In genomic region chr5:10421841-10422691, GRCh38 we compare ENCODE assay signal across 13 cellular contexts. TPM values are rescaled to one million over a fixed set of nuclear protein-coding genes. Genes with fewer than 3 reads are reported as not detected.
DNase-seq lines count a peak whose midpoint lies in the region; ATAC-seq and TF ChIP-seq lines count a peak whose summit lies in the region.
"Had no signal": no experiment of that assay in that cellular context is flagged by ENCODE, and none has a peak within 500 bp of the region (broad histone marks: within the 10 kb centered on the region; RNA-seq: fewer than 3 reads in every experiment).

No MANE protein-coding gene starts in this region.

- CTCF ChIA-PET in activated B cell treated with CpG ODN at 0.5 μM for 24 hours (lab: Charles Lee) = interaction anchor here (0.6 to 4.5 kb wide), 4 partner anchors 136 to 206 kb away, joined by 3 to 40 read pairs (median 5); no protein-coding TSS in a partner anchor

- H3K4me3 Mint-ChIP-seq in activated B cell treated with CpG ODN at 0.5 μM for 24 hours = no peak overlapping the region
- peak overlapping the region in 3 of 5 donors; percentile 54 to 92 (median 80) for H3K4me3 Mint-ChIP-seq in immature natural killer cell
- H3K4me3 Mint-ChIP-seq: T-helper 1 cell treated with Interleukin-12 subunit alpha and Interleukin-12 subunit beta and Interleukin-4 antibody, amounts not matched to agents 30 μg/mL and 1 μg/mL, for 36 hours had no signal

- no peak for DNase-seq in Right ventricle myocardium superior
- DNase-seq in cardiac septum (ENCODE audit: low spot score) = no peak
- DNase-seq in activated B cell treated with CpG ODN at 0.5 μM for 24 hours = no peak
- DNase-seq in immature natural killer cell = peak in 1 of 3 donors; percentile 22
- no peak for DNase-seq in NCI-H2029 (lab: John Stamatoyannopoulos, UW)
- DNase-seq: NCI-H2081; stimulated activated CD4-positive, alpha-beta T cell treated with anti-CD3 and anti-CD28 coated beads, Interleukin-15, amount 100 ng/mL, for 24 hours; testis had no signal

- POLR2A ChIA-PET in activated B cell treated with CpG ODN at 0.5 μM for 24 hours (lab: Charles Lee) = interaction anchor here (1.2 to 1.9 kb wide), 2 partner anchors 69 kb away, joined by 3 to 5 read pairs; partner anchors contain the start of gene MARCHF6

- TF ChIP-seq CTCF in activated B cell treated with CpG ODN at 0.5 μM for 24 hours (IDR thresholded peaks at IDR 0.05) = no peak

- H3K9me3 Mint-ChIP-seq in activated B cell treated with CpG ODN at 0.5 μM for 24 hours = no peaks in the 10 kb centered on the region
- H3K9me3 Mint-ChIP-seq in immature natural killer cell = no peaks in the 10 kb centered on the region
- H3K9me3 Mint-ChIP-seq: T-helper 1 cell treated with Interleukin-12 subunit alpha and Interleukin-12 subunit beta and Interleukin-4 antibody, amounts not matched to agents 30 μg/mL and 1 μg/mL, for 36 hours had no signal

- H3K27me3 Mint-ChIP-seq in activated B cell treated with CpG ODN at 0.5 μM for 24 hours (no peaks in the 10 kb centered on the region), immature natural killer cell (ENCODE audit: low read depth in 3 of 3) (peaks cover 0 to 1% (median 0%) of the 10 kb centered on the region in 3 donors)

- ATAC-seq in Right ventricle myocardium superior (ENCODE audit: poor library complexity) (peak; percentile 45), activated B cell treated with CpG ODN at 0.5 μM for 24 hours (ENCODE audit: low read depth) (peak; percentile 34), GM21825 (IDR thresholded peaks at IDR 0.05; ENCODE audit: unreplicated experiment) (no peak), SK-N-SH treated with all-trans-retinoic acid at 6 μM for 48 hours (no peak)

- peak overlapping the region; percentile 53 for H3K27ac ChIP-seq in temporal lobe (ENCODE audit: low read depth, low read length)
- H3K27ac ChIP-seq: C4-2B, testis had no signal

- intact Hi-C loops in Right ventricle myocardium superior (cut with DNase I) = loop anchor here (10.0 kb wide), 1 partner anchor 137 kb away; no protein-coding TSS in a partner anchor
- intact Hi-C loops in cardiac septum (cut with DNase I) = no loop called here
- intact Hi-C loops in activated B cell treated with CpG ODN at 0.5 μM for 24 hours (cut with micrococcal nuclease) = loop anchor here (5.0 kb wide), 1 partner anchor 70 kb away; the partner anchor contains the start of gene MARCHF6

- H3K27ac Mint-ChIP-seq in activated B cell treated with CpG ODN at 0.5 μM for 24 hours (peak overlapping the region; percentile 4), immature natural killer cell (peak overlapping the region; percentile 54 to 89 (median 72))
- H3K27ac Mint-ChIP-seq: T-helper 1 cell treated with Interleukin-12 subunit alpha and Interleukin-12 subunit beta and Interleukin-4 antibody, amounts not matched to agents 30 μg/mL and 1 μg/mL, for 36 hours had no signal

- peaks cover 96% of the 10 kb centered on the region for H3K36me3 Mint-ChIP-seq in activated B cell treated with CpG ODN at 0.5 μM for 24 hours (ENCODE audit: low read depth)
- peaks cover 7 to 42% (median 23%) of the 10 kb centered on the region in 3 donors for H3K36me3 Mint-ChIP-seq in immature natural killer cell

- peaks cover 28% of the 10 kb centered on the region for H3K4me1 Mint-ChIP-seq in activated B cell treated with CpG ODN at 0.5 μM for 24 hours
- peaks cover 19 to 26% of the 10 kb centered on the region in 2 donors for H3K4me1 Mint-ChIP-seq in immature natural killer cell

TF ChIP-seq in SK-N-SH treated with all-trans-retinoic acid at 6 μM for 48 hours, 23 proteins besides CTCF, POLR2A, EP300 and RAD21:
- TF ChIP-seq ZNF565 (CRISPR knock-in tag; conservative IDR thresholded peaks at IDR 0.05; ENCODE audit: low read depth) = no peak
- TF ChIP-seq ZFP3 (CRISPR knock-in tag; IDR thresholded peaks at IDR 0.05) = no peak
- no peak for TF ChIP-seq CSRNP3 (CRISPR knock-in tag; IDR thresholded peaks at IDR 0.05)
- no peak for TF ChIP-seq ZC3H10 (CRISPR knock-in tag; IDR thresholded peaks at IDR 0.05)
- TF ChIP-seq SNAI2 (CRISPR knock-in tag; IDR thresholded peaks at IDR 0.05) = no peak
- TF ChIP-seq RARB (CRISPR knock-in tag; IDR thresholded peaks at IDR 0.05) = no peak
- TF ChIP-seq TOX (CRISPR knock-in tag; IDR thresholded peaks at IDR 0.05; ENCODE audit: borderline replicate concordance) = no peak
- no peak for TF ChIP-seq GLIS3 (CRISPR knock-in tag; IDR thresholded peaks at IDR 0.05)
- TF ChIP-seq TSHZ2 (CRISPR knock-in tag; IDR thresholded peaks at IDR 0.05) = no peak
- no peak for TF ChIP-seq ZNF70 (CRISPR knock-in tag; IDR thresholded peaks at IDR 0.05)
- TF ChIP-seq ZFP30 (CRISPR knock-in tag; IDR thresholded peaks at IDR 0.05) = no peak
- no peak for TF ChIP-seq TCF4 (CRISPR knock-in tag; IDR thresholded peaks at IDR 0.05; ENCODE audit: borderline replicate concordance)
- TF ChIP-seq CREB5 (CRISPR knock-in tag; IDR thresholded peaks at IDR 0.05; ENCODE audit: low read depth) = no peak
- TF ChIP-seq OSR1 (CRISPR knock-in tag; IDR thresholded peaks at IDR 0.05) = no peak
- TF ChIP-seq POU6F1 (CRISPR knock-in tag; IDR thresholded peaks at IDR 0.05; ENCODE audit: borderline replicate concordance, low read depth) = no peak
- TF ChIP-seq BACH2 (CRISPR knock-in tag; IDR thresholded peaks at IDR 0.05; ENCODE audit: borderline replicate concordance) = no peak
- no peak for TF ChIP-seq CSDC2 (CRISPR knock-in tag; IDR thresholded peaks at IDR 0.05)

RNA-seq across cellular contexts. Expression of gene ROPN1L, which starts 19.6 kb away (rescaled TPM):
- total RNA-seq in Right ventricle myocardium superior = not detected
- 0.43 TPM for total RNA-seq in cardiac septum
- 0.49 TPM in 1 of 2 replicates, not detected in the other for total RNA-seq in activated B cell treated with CpG ODN at 0.5 μM for 24 hours
- 1 to 10 TPM; 4.3 to 9.1 (median 5.8) TPM for polyA plus RNA-seq in immature natural killer cell
- 2.0 TPM for total RNA-seq in temporal lobe

Comparison
In these comparisons a context has a peak if more than half of its experiments do, and no peak if none do; other contexts are left out.
1. ATAC-seq: peak in Right ventricle myocardium superior (single experiment) and activated B cell treated with CpG ODN at 0.5 μM for 24 hours (single experiment); none in GM21825 (single experiment) and SK-N-SH treated with all-trans-retinoic acid at 6 μM for 48 hours (single experiment).